Comparison of ENCODE assay signal across 25 cellular contexts in genomic region chrX:39681885-39682284, GRCh38.
A peak's percentile ranks its signal among the peaks of the same experiment; 100 is the strongest.
DNase-seq lines count a peak whose midpoint lies in the region; ATAC-seq, FAIRE-seq and TF ChIP-seq lines count a peak whose summit lies in the region.
"Had no signal": no experiment of that assay in that cellular context is flagged by ENCODE, and none has a peak within 500 bp of the region (broad histone marks: within the 10 kb centered on the region; RNA-seq: fewer than 3 reads in every experiment).

No MANE protein-coding gene starts in this region.

- H3K4me3 Mint-ChIP-seq in nephron (no peak overlapping the region), Caco-2 (ENCODE audit: unreplicated experiment) (no peak overlapping the region)
- H3K4me3 Mint-ChIP-seq: B cell; CD4-positive, alpha-beta T cell; CD8-positive, alpha-beta T cell had no signal

- POLR2A ChIA-PET in HepG2 (lab: Yijun Ruan, JAX) (no interaction called here), Caco-2 (lab: Charles Lee) (no interaction called here)

- no peaks in the 10 kb centered on the region for H4K20me1 ChIP-seq in HepG2 (ENCODE audit: insufficient read depth, low read length)
- H4K20me1 ChIP-seq: BLaER1 treated with 17β-estradiol and CSF1 and Interleukin-3, amounts not matched to agents 10 nM and 100 nM had no signal

- H3K4me1 ChIP-seq in liver (ENCODE audit: control insufficient read depth in 4 of 4, insufficient read depth in 4 of 4, low read length in 3 of 4) (peaks cover 5 to 29% (median 12%) of the 10 kb centered on the region in 4 donors), HepG2 (ENCODE audit: insufficient read depth, low read length) (no peaks in the 10 kb centered on the region), lower lobe of right lung (no peaks in the 10 kb centered on the region), Caco-2 (no peaks in the 10 kb centered on the region)
- H3K4me1 ChIP-seq: A549 had no signal

- CTCF ChIA-PET in HepG2 (lab: Yijun Ruan, JAX; ENCODE audit: low intra/inter-chr PET ratio, low total read pairs) (no interaction called here), Caco-2 (lab: Charles Lee) (no interaction called here)

- intact Hi-C loops in HepG2 (cut with micrococcal nuclease; ENCODE audit: unreplicated experiment) (no loop called here), lower lobe of right lung (cut with DNase I) (no loop called here), Caco-2 (cut with micrococcal nuclease; ENCODE audit: unreplicated experiment) (no loop called here)

- H3K27ac ChIP-seq in liver (ENCODE audit: low read depth in 1 of 2, low read length in 2 of 2) (no peak overlapping the region), HepG2 (ENCODE audit: extremely low read length, insufficient read depth, low read length) (no peak overlapping the region), lower lobe of right lung (no peak overlapping the region)
- H3K27ac ChIP-seq: 22Rv1; A549; BLaER1 treated with 17β-estradiol and CSF1 and Interleukin-3, amounts not matched to agents 10 nM and 100 nM; C4-2B had no signal

- no peak overlapping the region for H3K4me3 ChIP-seq in liver (ENCODE audit: low read depth in 1 of 3, low read length in 3 of 3)
- no peak overlapping the region for H3K4me3 ChIP-seq in HepG2 (replicated peaks in 1 of 3; ENCODE audit: insufficient read depth in 1 of 3, low read depth in 2 of 3, low read length in 3 of 3)
- H3K4me3 ChIP-seq in lower lobe of right lung = no peak overlapping the region
- no peak overlapping the region for H3K4me3 ChIP-seq in Caco-2 (ENCODE audit: low read depth, low read length)
- H3K4me3 ChIP-seq: A549; BLaER1 treated with 17β-estradiol and CSF1 and Interleukin-3, amounts not matched to agents 10 nM and 100 nM; GM12878 had no signal

- no peak for ATAC-seq in HepG2
- peak; percentile 73 for ATAC-seq in left lobe of liver
- ATAC-seq in lower lobe of right lung = no peak
- no peak for ATAC-seq in HG03442 (IDR thresholded peaks at IDR 0.05; ENCODE audit: unreplicated experiment)
- ATAC-seq: CD8-positive, alpha-beta T cell; GM12878 had no signal

- 43% methylated on average over 12 of the region's 12 CpGs for WGBS in liver
- WGBS in HepG2 (ENCODE audit: low lambda C conversion rate) = no CpG with 5 or more reads among the region's 12 CpGs

- H3K9me3 Mint-ChIP-seq in nephron = peaks cover 13% of the 10 kb centered on the region
- H3K9me3 Mint-ChIP-seq in Caco-2 (ENCODE audit: unreplicated experiment) = no peaks in the 10 kb centered on the region
- H3K9me3 Mint-ChIP-seq: CD4-positive, alpha-beta T cell; CD8-positive, alpha-beta T cell had no signal

- no peaks in the 10 kb centered on the region for H3K36me3 Mint-ChIP-seq in nephron (ENCODE audit: low read depth)
- no peaks in the 10 kb centered on the region for H3K36me3 Mint-ChIP-seq in Caco-2 (ENCODE audit: insufficient read depth, unreplicated experiment)
- H3K36me3 Mint-ChIP-seq: CD8-positive, alpha-beta T cell had no signal

- in situ Hi-C loops in HepG2 (cut with HindIII; ENCODE audit: extremely low pct_ligation_motif_present, low pct_unique_long_range_greater_than_20kb) = no loop called here

- TF ChIP-seq POLR2A in HepG2 (IDR thresholded peaks at IDR 0.05; ENCODE audit: insufficient read depth in 1 of 2, low read depth in 2 of 2, low read length in 2 of 2) = no peak

- H3K27ac Mint-ChIP-seq in nephron = peak overlapping the region in 2 of 3 experiments; percentile 53 to 91
- no peak overlapping the region for H3K27ac Mint-ChIP-seq in Caco-2 (ENCODE audit: unreplicated experiment)
- H3K27ac Mint-ChIP-seq: B cell; CD4-positive, alpha-beta T cell; CD8-positive, alpha-beta T cell had no signal

- DNase-seq in HepG2 (ENCODE audit: low spot score) (no peak), left lobe of liver (ENCODE audit: low spot score) (peak; percentile 68), lower lobe of right lung (no peak), Caco-2 (no peak)
- DNase-seq: AML-193; CD4-positive, alpha-beta T cell; CD8-positive, alpha-beta T cell; DMS 273 treated with DMSO at 0.1 percent for 48 hours; DMS153; DMS53; DMS79; DND-41; EL; GDM1 had no signal

- H3K9ac ChIP-seq in liver (ENCODE audit: low read depth in 1 of 2, low read length in 2 of 2) (no peak overlapping the region), HepG2 (ENCODE audit: insufficient read depth, low read depth, low read length) (no peak overlapping the region)
- H3K9ac ChIP-seq: BLaER1 treated with 17β-estradiol and CSF1 and Interleukin-3, amounts not matched to agents 10 nM and 100 nM had no signal

- TF ChIP-seq EP300 in HepG2 (IDR thresholded peaks at IDR 0.05; ENCODE audit: low read depth in 2 of 2, low read length in 2 of 2) (no peak), HepG2 (CRISPR knock-in tag; IDR thresholded peaks at IDR 0.05; ENCODE audit: borderline replicate concordance) (no peak)

- peaks cover 20% of the 10 kb centered on the region for H3K4me1 Mint-ChIP-seq in nephron
- no peaks in the 10 kb centered on the region for H3K4me1 Mint-ChIP-seq in Caco-2 (ENCODE audit: low read depth, unreplicated experiment)
- H3K4me1 Mint-ChIP-seq: B cell had no signal

- H3K79me2 ChIP-seq in HepG2 (ENCODE audit: insufficient read depth, low read length) = no peaks in the 10 kb centered on the region

- H3K27me3 Mint-ChIP-seq in nephron (ENCODE audit: low read depth) (no peaks in the 10 kb centered on the region), Caco-2 (ENCODE audit: insufficient read depth, unreplicated experiment) (no peaks in the 10 kb centered on the region)

- BruUV-seq in HepG2 (replicated peaks; lab: Mats Ljungman, UMichigan) (no TSS peak), Caco-2 (replicated peaks; lab: Mats Ljungman, UMichigan) (no TSS peak)

- no peak for TF ChIP-seq CTCF in liver (IDR thresholded peaks at IDR 0.05; ENCODE audit: low read depth, low read length, missing input control)
- TF ChIP-seq CTCF in HepG2 (CRISPR knock-in tag; IDR thresholded peaks at IDR 0.05) = no peak
- no peak for TF ChIP-seq CTCF in nephron (IDR thresholded peaks at IDR 0.05; ENCODE audit: unreplicated experiment in 3 of 3)
- no peak for TF ChIP-seq CTCF in lower lobe of right lung (IDR thresholded peaks at IDR 0.05)
- no peak for TF ChIP-seq CTCF in Caco-2 (IDR thresholded peaks at IDR 0.05; ENCODE audit: insufficient read depth in 1 of 2, low read depth in 1 of 2, low read length in 1 of 2, severe bottlenecking in 1 of 2, unreplicated experiment in 1 of 2)

- no peak for FAIRE-seq in HepG2 (lab: Jason Lieb, UNC)
- FAIRE-seq: A549, GM12878, GM12892, GM18507 had no signal

- TF ChIP-seq RAD21 in liver (IDR thresholded peaks at IDR 0.05) (no peak), HepG2 (CRISPR knock-in tag; IDR thresholded peaks at IDR 0.05) (no peak)

- H3K4me2 ChIP-seq in HepG2 (ENCODE audit: low read depth, low read length) = no peak overlapping the region
- H3K4me2 ChIP-seq: A549; BLaER1 treated with 17β-estradiol and CSF1 and Interleukin-3, amounts not matched to agents 10 nM and 100 nM had no signal

- H3K36me3 ChIP-seq in liver (ENCODE audit: control insufficient read depth in 4 of 4, insufficient read depth in 3 of 4, low read depth in 1 of 4, low read length in 3 of 4) (no peaks in the 10 kb centered on the region), HepG2 (replicated peaks in 1 of 2; ENCODE audit: control insufficient read depth in 1 of 2, insufficient read depth in 2 of 2, low read length in 2 of 2) (no peaks in the 10 kb centered on the region), lower lobe of right lung (no peaks in the 10 kb centered on the region), Caco-2 (ENCODE audit: control insufficient read depth, insufficient read depth, low read length) (no peaks in the 10 kb centered on the region)
- H3K36me3 ChIP-seq: BLaER1 treated with 17β-estradiol and CSF1 and Interleukin-3, amounts not matched to agents 10 nM and 100 nM had no signal

- no peaks in the 10 kb centered on the region for H3K27me3 ChIP-seq in liver (ENCODE audit: control insufficient read depth in 4 of 4, insufficient read depth in 4 of 4, low read length in 3 of 4)
- no peaks in the 10 kb centered on the region for H3K27me3 ChIP-seq in HepG2 (ENCODE audit: control insufficient read depth in 1 of 2, insufficient read depth in 2 of 2, low read length in 2 of 2)
- H3K27me3 ChIP-seq in lower lobe of right lung (ENCODE audit: low read depth) = no peaks in the 10 kb centered on the region
- no peaks in the 10 kb centered on the region for H3K27me3 ChIP-seq in Caco-2 (replicated peaks; ENCODE audit: control insufficient read depth, insufficient read depth, low read length)
- H3K27me3 ChIP-seq: BLaER1 treated with 17β-estradiol and CSF1 and Interleukin-3, amounts not matched to agents 10 nM and 100 nM had no signal

- no peak overlapping the region for H2AFZ ChIP-seq in HepG2 (ENCODE audit: low read length)

- H3K9me3 ChIP-seq in liver (ENCODE audit: control insufficient read depth in 4 of 4, low read length in 3 of 4) (peaks cover 0 to under 1% (median 0%) of the 10 kb centered on the region in 4 donors), HepG2 (ENCODE audit: low read length) (no peaks in the 10 kb centered on the region), lower lobe of right lung (no peaks in the 10 kb centered on the region), Caco-2 (no peaks in the 10 kb centered on the region)
- H3K9me3 ChIP-seq: A549 had no signal

TF ChIP-seq in liver, 16 proteins besides CTCF, POLR2A, EP300 and RAD21 (continues in another document):
- peak; percentile 34 to 38 for TF ChIP-seq RXRA (IDR thresholded peaks at IDR 0.05)
- no peak for TF ChIP-seq FOXA1 (IDR thresholded peaks at IDR 0.05)

TF ChIP-seq in HepG2, 621 proteins besides CTCF, POLR2A, EP300 and RAD21:
- TF ChIP-seq ZNF143 (CRISPR knock-in tag; IDR thresholded peaks at IDR 0.05) (no peak), ZNF7 (CRISPR knock-in tag; IDR thresholded peaks at IDR 0.05) (no peak)
